In genomic region chr20:10659651-10660601, GRCh38 we compare ENCODE assay signal across 18 cellular contexts. TPM values are rescaled to one million over a fixed set of nuclear protein-coding genes. Genes with fewer than 3 reads are reported as not detected.
DNase-seq lines count a peak whose midpoint lies in the region; ATAC-seq and TF ChIP-seq lines count a peak whose summit lies in the region.
"Had no signal": no experiment of that assay in that cellular context is flagged by ENCODE, and none has a peak within 500 bp of the region (broad histone marks: within the 10 kb centered on the region; RNA-seq: fewer than 3 reads in every experiment).

No MANE protein-coding gene starts in this region.

- intact Hi-C loops in heart right ventricle (cut with DNase I) (loop anchor here in 4 of 10 donors (10.0 kb wide), 3 partner anchors 105 to 615 kb away; no protein-coding TSS in a partner anchor), Right ventricle myocardium superior (cut with DNase I) (no loop called here), vagina (cut with DNase I) (loop anchor here (5.0 kb wide), 1 partner anchor 53 kb away; no protein-coding TSS in a partner anchor)

- H3K4me1 Mint-ChIP-seq in osteocyte (ENCODE audit: unreplicated experiment), result peaks cover 94% of the 10 kb centered on the region

- H3K27me3 Mint-ChIP-seq in osteocyte (ENCODE audit: unreplicated experiment), result no peaks in the 10 kb centered on the region

- H3K27me3 ChIP-seq in heart right ventricle (no peaks in the 10 kb centered on the region), gastroesophageal sphincter (no peaks in the 10 kb centered on the region), vagina (no peaks in the 10 kb centered on the region)

- TF ChIP-seq POLR2A in gastroesophageal sphincter (IDR thresholded peaks at IDR 0.05) (no peak), vagina (IDR thresholded peaks at IDR 0.05) (no peak)

- no peak for TF ChIP-seq EP300 in gastroesophageal sphincter (IDR thresholded peaks at IDR 0.05)

- H3K27ac Mint-ChIP-seq in osteocyte (ENCODE audit: unreplicated experiment), result peak overlapping the region; percentile 89
- H3K27ac Mint-ChIP-seq: activated CD8-positive, alpha-beta T cell treated with anti-CD3 and anti-CD28 coated beads for 36 hours; natural killer cell treated with Interleukin-12 subunit alpha and Interleukin-12 subunit beta and Interleukin-15 and Interleukin-18, amount 100 ng/mL, for 72 hours had no signal

- TF ChIP-seq CTCF in heart right ventricle (IDR thresholded peaks at IDR 0.05), result no peak
- no peak for TF ChIP-seq CTCF in gastroesophageal sphincter (IDR thresholded peaks at IDR 0.05)
- TF ChIP-seq CTCF in osteocyte (IDR thresholded peaks at IDR 0.05), result no peak
- TF ChIP-seq CTCF in vagina (IDR thresholded peaks at IDR 0.05), result no peak

- H3K27ac ChIP-seq in heart right ventricle (peak overlapping the region in 7 of 10 donors; percentile 15 to 62 (median 39)), gastroesophageal sphincter (peak overlapping the region in 3 of 4 donors; percentile 7 to 51 (median 43)), vagina (peak overlapping the region; percentile 97)

- 76 to 80% methylated on average over 12 of the region's 12 CpGs for WGBS in heart right ventricle, 2 donors
- 72 to 73% methylated on average over 5 to 10 of the region's 12 CpGs for WGBS in gastroesophageal sphincter (ENCODE audit: low coverage in 1 of 2), 2 donors

- H3K4me3 Mint-ChIP-seq in osteocyte (ENCODE audit: unreplicated experiment), result no peak overlapping the region
- H3K4me3 Mint-ChIP-seq: activated CD8-positive, alpha-beta T cell treated with anti-CD3 and anti-CD28 coated beads for 36 hours; natural killer cell treated with Interleukin-12 subunit alpha and Interleukin-12 subunit beta and Interleukin-15 and Interleukin-18, amount 100 ng/mL, for 72 hours had no signal

- no peaks in the 10 kb centered on the region for H3K9me3 Mint-ChIP-seq in osteocyte (ENCODE audit: unreplicated experiment)
- H3K9me3 Mint-ChIP-seq: activated CD8-positive, alpha-beta T cell treated with anti-CD3 and anti-CD28 coated beads for 36 hours; natural killer cell treated with Interleukin-12 subunit alpha and Interleukin-12 subunit beta and Interleukin-15 and Interleukin-18, amount 100 ng/mL, for 72 hours had no signal

- H3K4me1 ChIP-seq in heart right ventricle (peaks cover 5 to 97% (median 61%) of the 10 kb centered on the region in 9 donors), gastroesophageal sphincter (peaks cover 0 to 73% (median 8%) of the 10 kb centered on the region in 3 donors), vagina (peaks cover 99% of the 10 kb centered on the region)

- H3K4me3 ChIP-seq in heart right ventricle (no peak overlapping the region), gastroesophageal sphincter (no peak overlapping the region), vagina (peak overlapping the region in 1 of 2 donors; percentile 1)
- H3K4me3 ChIP-seq: GM12878 had no signal

- H3K9me3 ChIP-seq in heart right ventricle (no peaks in the 10 kb centered on the region), gastroesophageal sphincter (no peaks in the 10 kb centered on the region), vagina (no peaks in the 10 kb centered on the region)

- peak in 3 of 8 donors; percentile 24 to 39 (median 34) for ATAC-seq in heart right ventricle
- ATAC-seq in Right ventricle myocardium superior (ENCODE audit: poor library complexity), result no peak
- ATAC-seq in gastroesophageal sphincter, result no peak
- ATAC-seq in HG02763 (IDR thresholded peaks at IDR 0.05; ENCODE audit: unreplicated experiment), result no peak
- ATAC-seq: activated CD8-positive, alpha-beta T cell treated with anti-CD3 and anti-CD28 coated beads for 36 hours; GM12878; natural killer cell treated with Interleukin-12 subunit alpha and Interleukin-12 subunit beta and Interleukin-15 and Interleukin-18, amount 100 ng/mL, for 72 hours had no signal

- DNase-seq in heart right ventricle (no peak), Right ventricle myocardium superior (no peak), osteocyte (ENCODE audit: extremely low spot score, unreplicated experiment) (no peak), vagina (ENCODE audit: extremely low spot score in 2 of 2) (no peak), activated gamma-delta T cell (lab: John Stamatoyannopoulos, UW) (no peak), AG08396 (ENCODE audit: low spot score) (no peak)
- DNase-seq: ACHN; activated CD8-positive, alpha-beta T cell treated with anti-CD3 and anti-CD28 coated beads for 36 hours; activated naive CD4-positive, alpha-beta T cell; cerebellar nuclear complex; DMS153; NCI-H526 treated with DMSO at 0.1 percent for 48 hours; SHP77; stimulated activated CD4-positive, alpha-beta T cell treated with anti-CD3 and anti-CD28 coated beads, Interleukin-15, amount 100 ng/mL, for 24 hours had no signal

- H3K36me3 ChIP-seq in heart right ventricle (peaks cover 0 to 95% (median 35%) of the 10 kb centered on the region in 9 donors), gastroesophageal sphincter (peaks cover 0 to 75% of the 10 kb centered on the region in 2 donors), vagina (peaks cover 0 to 59% of the 10 kb centered on the region in 2 donors)

- peaks cover 83% of the 10 kb centered on the region for H3K36me3 Mint-ChIP-seq in osteocyte (ENCODE audit: unreplicated experiment)
- H3K36me3 Mint-ChIP-seq: natural killer cell treated with Interleukin-12 subunit alpha and Interleukin-12 subunit beta and Interleukin-15 and Interleukin-18, amount 100 ng/mL, for 72 hours had no signal

RNA-seq across cellular contexts. Expression of gene JAG1, which starts 13.9 kb away (rescaled TPM):
- total RNA-seq in heart right ventricle, result 10 to 100 TPM; 23.0 to 38.2 (median 27.5) TPM
- 10 to 100 TPM; 11.1 to 17.9 TPM for polyA plus RNA-seq in heart right ventricle
- total RNA-seq in Right ventricle myocardium superior, result 22.1 TPM
- 10 to 100 TPM; 34.3 to 81.9 (median 45.7) TPM for total RNA-seq in gastroesophageal sphincter
- 246 and 254 TPM in 2 replicates for total RNA-seq in osteocyte
- 185 TPM for total RNA-seq in vagina

Comparison
In these comparisons a context has a peak if more than half of its experiments do, and no peak if none do; other contexts are left out.
1. H3K27ac ChIP-seq: peak in every context shown above with its lines; median percentile 97 in vagina; 43 in gastroesophageal sphincter; 39 in heart right ventricle.